12 cellular contexts compared by ENCODE assay signal in the genomic region with DNA sequence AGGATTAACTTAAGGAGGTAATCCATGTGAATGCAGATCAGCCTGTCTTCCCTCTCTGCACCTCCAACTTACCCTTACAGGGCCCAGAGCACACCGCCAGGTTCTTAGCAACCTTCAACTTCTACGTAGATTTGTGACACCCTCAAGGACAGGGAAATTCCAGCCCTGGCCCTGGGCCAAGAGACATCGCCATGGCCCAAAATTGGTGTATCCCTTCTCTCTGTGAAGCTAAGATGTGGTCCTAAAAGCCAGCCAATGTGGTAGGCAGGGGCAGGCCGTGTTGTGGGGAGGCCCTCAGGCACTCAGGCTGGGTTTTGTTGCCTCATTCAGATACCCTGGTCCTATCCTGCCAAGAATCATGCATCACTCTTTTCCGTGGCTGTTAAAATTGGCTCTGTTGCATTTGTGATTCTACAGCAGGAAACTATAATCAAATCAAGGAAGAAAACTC.
DNase-seq lines count a peak whose midpoint lies in the region; ATAC-seq and TF ChIP-seq lines count a peak whose summit lies in the region.
"Had no signal": no experiment of that assay in that cellular context is flagged by ENCODE, and none has a peak within 500 bp of the region (broad histone marks: within the 10 kb centered on the region; RNA-seq: fewer than 3 reads in every experiment).

No MANE protein-coding gene starts in this region.

- peaks cover 5% of the 10 kb centered on the region for H3K27me3 Mint-ChIP-seq in GM23338 (ENCODE audit: insufficient read depth, low read depth, poor library complexity)
- H3K27me3 Mint-ChIP-seq in activated naive CD4-positive, alpha-beta T cell treated with anti-CD3 and anti-CD28 coated beads for 36 hours (ENCODE audit: low read depth), result no peaks in the 10 kb centered on the region

- H3K4me1 Mint-ChIP-seq in GM23338, result peaks cover 9% of the 10 kb centered on the region
- peaks cover 34% of the 10 kb centered on the region for H3K4me1 Mint-ChIP-seq in activated naive CD4-positive, alpha-beta T cell treated with anti-CD3 and anti-CD28 coated beads for 36 hours (ENCODE audit: low read depth)

- H3K9me2 ChIP-seq in GM23338 (ENCODE audit: insufficient read depth) (peaks cover 10% of the 10 kb centered on the region), hepatocyte (replicated peaks; ENCODE audit: insufficient read depth) (no peaks in the 10 kb centered on the region), MM.1S (replicated peaks; ENCODE audit: insufficient read depth, low read length) (no peaks in the 10 kb centered on the region)

- no peak overlapping the region for H3K4me2 ChIP-seq in GM23338
- H3K4me2 ChIP-seq in hepatocyte, result no peak overlapping the region
- H3K4me2 ChIP-seq in MM.1S (ENCODE audit: low read depth, low read length), result no peak overlapping the region

- intact Hi-C loops in activated naive CD4-positive, alpha-beta T cell treated with anti-CD3 and anti-CD28 coated beads for 36 hours (cut with micrococcal nuclease), result no loop called here

- WGBS in hepatocyte (ENCODE audit: low lambda C conversion rate, missing lambda C conversion rate), result 80% methylated on average over 5 of the region's 5 CpGs

- H3K27me3 ChIP-seq in GM23338 (ENCODE audit: insufficient read depth) (no peaks in the 10 kb centered on the region), hepatocyte (no peaks in the 10 kb centered on the region), MM.1S (replicated peaks; ENCODE audit: insufficient read depth, low read length) (no peaks in the 10 kb centered on the region)

- ATAC-seq in GM23338, result no peak
- ATAC-seq in HG02870 (IDR thresholded peaks at IDR 0.05; ENCODE audit: unreplicated experiment), result no peak
- no peak for ATAC-seq in HG03439 (IDR thresholded peaks at IDR 0.05; ENCODE audit: unreplicated experiment)
- ATAC-seq: foreskin keratinocyte, left lobe of liver, Panc1 had no signal

- H3K9me3 Mint-ChIP-seq in GM23338, result no peaks in the 10 kb centered on the region
- H3K9me3 Mint-ChIP-seq in activated naive CD4-positive, alpha-beta T cell treated with anti-CD3 and anti-CD28 coated beads for 36 hours, result no peaks in the 10 kb centered on the region

- H3K4me3 Mint-ChIP-seq in GM23338, result no peak overlapping the region
- H3K4me3 Mint-ChIP-seq in activated naive CD4-positive, alpha-beta T cell treated with anti-CD3 and anti-CD28 coated beads for 36 hours, result peak overlapping the region; percentile 7

- H3K27ac Mint-ChIP-seq in GM23338, result no peak overlapping the region
- peak overlapping the region; percentile 76 for H3K27ac Mint-ChIP-seq in activated naive CD4-positive, alpha-beta T cell treated with anti-CD3 and anti-CD28 coated beads for 36 hours

- CTCF ChIA-PET in activated naive CD4-positive, alpha-beta T cell treated with anti-CD3 and anti-CD28 coated beads for 36 hours (lab: Charles Lee), result interaction anchor here (1.0 kb wide), 1 partner anchor 10 kb away, joined by 3 read pairs; no protein-coding TSS in a partner anchor

- H3F3A ChIP-seq in GM23338 (replicated peaks; ENCODE audit: low read depth), result no peaks in the 10 kb centered on the region
- no peaks in the 10 kb centered on the region for H3F3A ChIP-seq in MM.1S (ENCODE audit: insufficient read depth, low read length)

- peak; percentile 24 for DNase-seq in AG08396 (ENCODE audit: low spot score)
- DNase-seq in GM23338 (ENCODE audit: low spot score), result no peak
- DNase-seq in activated naive CD4-positive, alpha-beta T cell treated with anti-CD3 and anti-CD28 coated beads for 36 hours, result peak; percentile 74
- no peak for DNase-seq in hepatocyte (ENCODE audit: low spot score)
- DNase-seq in MM.1S, result no peak
- DNase-seq in SW 1271 (lab: John Stamatoyannopoulos, UW), result no peak
- DNase-seq: foreskin keratinocyte, NCI-H2081 treated with DMSO at 0.1 percent for 48 hours had no signal

- H2AFZ ChIP-seq in GM23338, result peak overlapping the region; percentile 86
- H2AFZ ChIP-seq in hepatocyte, result no peak overlapping the region
- H2AFZ ChIP-seq in MM.1S (ENCODE audit: low read length), result no peak overlapping the region

- H3K9me3 ChIP-seq in hepatocyte (ENCODE audit: low read depth), result no peaks in the 10 kb centered on the region
- no peaks in the 10 kb centered on the region for H3K9me3 ChIP-seq in MM.1S (replicated peaks; ENCODE audit: insufficient read depth, low read length)

- H3K27ac ChIP-seq in GM23338 (ENCODE audit: low read depth) (no peak overlapping the region), hepatocyte (peak overlapping the region; percentile 37), MM.1S (ENCODE audit: low read length) (no peak overlapping the region)
- H3K27ac ChIP-seq: foreskin keratinocyte had no signal

- H3K36me3 Mint-ChIP-seq in GM23338 (ENCODE audit: low read depth), result no peaks in the 10 kb centered on the region
- H3K36me3 Mint-ChIP-seq in activated naive CD4-positive, alpha-beta T cell treated with anti-CD3 and anti-CD28 coated beads for 36 hours (ENCODE audit: low read depth), result no peaks in the 10 kb centered on the region

- H3K4me3 ChIP-seq in GM23338 (no peak overlapping the region), hepatocyte (no peak overlapping the region), MM.1S (ENCODE audit: low read length) (no peak overlapping the region)

- peaks cover 7% of the 10 kb centered on the region; the same call in 1 of the 2 replicates for H3K4me1 ChIP-seq in GM23338 (ENCODE audit: insufficient read depth)
- H3K4me1 ChIP-seq in hepatocyte (ENCODE audit: insufficient read depth), result no peaks in the 10 kb centered on the region
- H3K4me1 ChIP-seq in MM.1S (ENCODE audit: low read length), result no peaks in the 10 kb centered on the region
- H3K4me1 ChIP-seq: foreskin keratinocyte had no signal

- H3K79me2 ChIP-seq in GM23338 (replicated peaks; ENCODE audit: insufficient read depth), result no peaks in the 10 kb centered on the region
- no peaks in the 10 kb centered on the region for H3K79me2 ChIP-seq in hepatocyte
- no peaks in the 10 kb centered on the region for H3K79me2 ChIP-seq in MM.1S (ENCODE audit: low read length)

- H3K9ac ChIP-seq in MM.1S (ENCODE audit: low read length), result no peak overlapping the region

- H4K20me1 ChIP-seq in GM23338 (replicated peaks; ENCODE audit: insufficient read depth), result no peaks in the 10 kb centered on the region
- H4K20me1 ChIP-seq in hepatocyte (ENCODE audit: insufficient read depth, poor library complexity, severe bottlenecking), result no peaks in the 10 kb centered on the region
- no peaks in the 10 kb centered on the region for H4K20me1 ChIP-seq in MM.1S (ENCODE audit: insufficient read depth, low read length)

- TF ChIP-seq CTCF in GM23338 (conservative IDR thresholded peaks at IDR 0.05; ENCODE audit: low read depth in 2 of 2), result no peak
- TF ChIP-seq CTCF in hepatocyte (IDR thresholded peaks at IDR 0.05; ENCODE audit: poor library complexity), result no peak
- TF ChIP-seq CTCF in MM.1S (IDR thresholded peaks at IDR 0.05; ENCODE audit: low read length), result no peak

- no peaks in the 10 kb centered on the region for H3K36me3 ChIP-seq in GM23338 (ENCODE audit: insufficient read depth)
- no peaks in the 10 kb centered on the region for H3K36me3 ChIP-seq in hepatocyte (replicated peaks; ENCODE audit: insufficient read depth, low read depth)
- no peaks in the 10 kb centered on the region for H3K36me3 ChIP-seq in MM.1S (replicated peaks; ENCODE audit: insufficient read depth, low read length)

TF ChIP-seq in GM23338, 12 proteins besides CTCF, POLR2A, EP300 and RAD21:
- TF ChIP-seq ZNF331 (CRISPR knock-in tag; IDR thresholded peaks at IDR 0.05; ENCODE audit: low read depth), result no peak
- no peak for TF ChIP-seq JUNB (IDR thresholded peaks at IDR 0.05; ENCODE audit: unreplicated experiment)
- no peak for TF ChIP-seq EZH2phosphoT487 (IDR thresholded peaks at IDR 0.05; ENCODE audit: unreplicated experiment)
- no peak for TF ChIP-seq ZNF114 (CRISPR knock-in tag; IDR thresholded peaks at IDR 0.05)
- TF ChIP-seq, protein P1, sequence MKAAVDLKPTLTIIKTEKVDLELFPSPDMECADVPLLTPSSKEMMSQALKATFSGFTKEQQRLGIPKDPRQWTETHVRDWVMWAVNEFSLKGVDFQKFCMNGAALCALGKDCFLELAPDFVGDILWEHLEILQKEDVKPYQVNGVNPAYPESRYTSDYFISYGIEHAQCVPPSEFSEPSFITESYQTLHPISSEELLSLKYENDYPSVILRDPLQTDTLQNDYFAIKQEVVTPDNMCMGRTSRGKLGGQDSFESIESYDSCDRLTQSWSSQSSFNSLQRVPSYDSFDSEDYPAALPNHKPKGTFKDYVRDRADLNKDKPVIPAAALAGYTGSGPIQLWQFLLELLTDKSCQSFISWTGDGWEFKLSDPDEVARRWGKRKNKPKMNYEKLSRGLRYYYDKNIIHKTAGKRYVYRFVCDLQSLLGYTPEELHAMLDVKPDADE (IDR thresholded peaks at IDR 0.05), result no peak
- no peak for TF ChIP-seq CREB1 (CRISPR knock-in tag; IDR thresholded peaks at IDR 0.05; ENCODE audit: low read depth)
- TF ChIP-seq EZH2 (IDR thresholded peaks at IDR 0.05; ENCODE audit: low read depth, unreplicated experiment), result no peak
- TF ChIP-seq NANOG (IDR thresholded peaks at IDR 0.05; ENCODE audit: borderline replicate concordance), result no peak
- no peak for TF ChIP-seq POLR2AphosphoS5 (IDR thresholded peaks at IDR 0.05; ENCODE audit: low read depth)
- no peak for TF ChIP-seq STAT1 (IDR thresholded peaks at IDR 0.05; ENCODE audit: unreplicated experiment)
- TF ChIP-seq, protein P2, sequence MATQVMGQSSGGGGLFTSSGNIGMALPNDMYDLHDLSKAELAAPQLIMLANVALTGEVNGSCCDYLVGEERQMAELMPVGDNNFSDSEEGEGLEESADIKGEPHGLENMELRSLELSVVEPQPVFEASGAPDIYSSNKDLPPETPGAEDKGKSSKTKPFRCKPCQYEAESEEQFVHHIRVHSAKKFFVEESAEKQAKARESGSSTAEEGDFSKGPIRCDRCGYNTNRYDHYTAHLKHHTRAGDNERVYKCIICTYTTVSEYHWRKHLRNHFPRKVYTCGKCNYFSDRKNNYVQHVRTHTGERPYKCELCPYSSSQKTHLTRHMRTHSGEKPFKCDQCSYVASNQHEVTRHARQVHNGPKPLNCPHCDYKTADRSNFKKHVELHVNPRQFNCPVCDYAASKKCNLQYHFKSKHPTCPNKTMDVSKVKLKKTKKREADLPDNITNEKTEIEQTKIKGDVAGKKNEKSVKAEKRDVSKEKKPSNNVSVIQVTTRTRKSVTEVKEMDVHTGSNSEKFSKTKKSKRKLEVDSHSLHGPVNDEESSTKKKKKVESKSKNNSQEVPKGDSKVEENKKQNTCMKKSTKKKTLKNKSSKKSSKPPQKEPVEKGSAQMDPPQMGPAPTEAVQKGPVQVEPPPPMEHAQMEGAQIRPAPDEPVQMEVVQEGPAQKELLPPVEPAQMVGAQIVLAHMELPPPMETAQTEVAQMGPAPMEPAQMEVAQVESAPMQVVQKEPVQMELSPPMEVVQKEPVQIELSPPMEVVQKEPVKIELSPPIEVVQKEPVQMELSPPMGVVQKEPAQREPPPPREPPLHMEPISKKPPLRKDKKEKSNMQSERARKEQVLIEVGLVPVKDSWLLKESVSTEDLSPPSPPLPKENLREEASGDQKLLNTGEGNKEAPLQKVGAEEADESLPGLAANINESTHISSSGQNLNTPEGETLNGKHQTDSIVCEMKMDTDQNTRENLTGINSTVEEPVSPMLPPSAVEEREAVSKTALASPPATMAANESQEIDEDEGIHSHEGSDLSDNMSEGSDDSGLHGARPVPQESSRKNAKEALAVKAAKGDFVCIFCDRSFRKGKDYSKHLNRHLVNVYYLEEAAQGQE (IDR thresholded peaks at IDR 0.05; ENCODE audit: unreplicated experiment), result no peak
TF ChIP-seq in GM23338: peak in this region for 0.

Comparison
In these comparisons a context has a peak if more than half of its experiments do, and no peak if none do; other contexts are left out.
1. DNase-seq: peak in AG08396 (single experiment) and activated naive CD4-positive, alpha-beta T cell treated with anti-CD3 and anti-CD28 coated beads for 36 hours (single experiment); none in GM23338 (single experiment), hepatocyte (single experiment), MM.1S (single experiment) and SW 1271 (0 of 2).